In the genomic region with DNA sequence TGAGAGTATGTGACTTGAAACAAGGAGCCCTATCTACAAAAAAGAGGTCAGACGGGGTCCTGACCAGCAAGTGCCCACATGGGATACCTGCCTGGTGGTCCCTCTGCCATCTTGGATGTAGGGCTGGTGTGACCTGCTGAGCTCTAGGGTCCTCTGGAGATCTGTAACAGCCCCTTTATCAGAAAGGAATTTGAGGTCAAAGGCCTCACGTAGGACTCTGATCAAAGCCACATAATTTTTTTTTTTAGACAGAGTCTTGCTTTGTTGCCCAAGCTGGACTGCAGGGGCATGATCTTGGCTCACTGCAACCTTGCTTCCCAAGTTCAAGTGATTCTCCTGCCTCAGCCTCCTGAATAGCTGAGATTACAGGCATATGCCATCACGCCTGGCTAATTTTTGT, we compare ENCODE assay signal across 1 cellular context.
TF ChIP-seq lines count a peak whose summit lies in the region.

No MANE protein-coding gene starts in this region.

TF ChIP-seq in HepG2, 621 proteins besides CTCF, POLR2A, EP300 and RAD21 (continued from another document):
- TF ChIP-seq ZFYVE20 (CRISPR knock-in tag; IDR thresholded peaks at IDR 0.05; ENCODE audit: borderline replicate concordance, low read depth) (no peak), ZKSCAN1 (IDR thresholded peaks at IDR 0.05; ENCODE audit: low read length) (no peak), XRCC5 (optimal IDR thresholded peaks at IDR 0.05; ENCODE audit: low read length) (no peak), ZNF143 (CRISPR knock-in tag; IDR thresholded peaks at IDR 0.05) (no peak)
- TF ChIP-seq, protein P1, sequence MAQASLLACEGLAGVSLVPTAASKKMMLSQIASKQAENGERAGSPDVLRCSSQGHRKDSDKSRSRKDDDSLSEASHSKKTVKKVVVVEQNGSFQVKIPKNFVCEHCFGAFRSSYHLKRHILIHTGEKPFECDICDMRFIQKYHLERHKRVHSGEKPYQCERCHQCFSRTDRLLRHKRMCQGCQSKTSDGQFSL (CRISPR knock-in tag; IDR thresholded peaks at IDR 0.05): no peak
